8 cellular contexts compared by ENCODE assay signal in the genomic region with DNA sequence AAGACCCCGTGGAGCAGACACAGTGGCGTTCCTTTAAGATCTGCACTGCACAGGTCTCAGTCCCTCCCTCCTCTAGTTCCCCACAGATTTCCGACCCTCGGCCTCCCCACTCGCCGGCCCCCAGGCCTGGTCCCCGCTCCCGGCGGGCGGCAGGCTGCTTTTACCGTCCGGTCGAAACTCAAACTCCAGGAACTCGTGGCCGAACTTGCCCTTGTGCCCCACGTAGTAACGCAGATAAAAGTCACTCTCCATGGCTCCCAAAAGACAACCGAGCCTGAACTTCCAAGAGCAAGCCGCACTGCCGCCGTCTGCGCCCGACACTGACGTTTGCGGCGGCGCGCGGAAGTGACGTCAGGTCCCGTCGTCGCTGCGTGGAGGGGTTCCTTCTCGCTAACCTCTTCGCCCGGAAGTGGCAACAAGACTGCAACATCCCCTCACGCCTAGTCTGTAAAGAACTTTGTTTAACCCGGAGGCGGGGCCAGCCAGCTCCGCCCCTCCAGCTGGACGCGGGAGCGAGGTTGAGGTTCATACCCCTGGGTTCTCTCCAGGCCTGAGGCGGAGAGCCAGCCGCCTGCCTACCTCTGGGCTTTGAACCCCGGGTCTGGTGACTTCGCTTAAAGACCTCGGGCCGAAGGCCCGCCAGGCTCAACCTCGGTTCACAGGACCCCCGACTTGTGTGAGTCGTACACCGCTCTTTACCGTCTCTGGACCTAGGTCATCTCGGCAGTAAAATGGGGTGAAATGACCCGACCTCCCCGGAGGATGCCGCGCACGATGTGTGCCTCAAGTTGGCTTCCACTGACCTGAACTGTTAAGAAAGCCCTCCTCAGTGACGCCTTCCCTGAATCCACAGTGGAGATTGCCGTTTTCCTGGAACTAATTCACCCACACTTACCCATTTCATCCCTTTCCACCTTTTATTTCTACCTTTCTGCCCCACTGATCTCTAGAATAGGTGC. TPM values are rescaled to one million over a fixed set of nuclear protein-coding genes. Genes with fewer than 3 reads are reported as not detected.
DNase-seq lines count a peak whose midpoint lies in the region; ATAC-seq and TF ChIP-seq lines count a peak whose summit lies in the region.

Gene MAGOH (minus strand): TSS at position 322 of the 959 bp plus-strand sequence. CDS start 70 bp downstream, at position 252.

- DNase-seq in GM13977 (ENCODE audit: low spot score): peak; percentile 97
- peak; percentile 96 for DNase-seq in NCI-H1694 (lab: John Stamatoyannopoulos, UW)
- peak; percentile 90 for DNase-seq in amniotic stem cell (lab: John Stamatoyannopoulos, UW)
- DNase-seq in left cardiac atrium: peak; percentile 94
- peak; percentile 90 for DNase-seq in progenitor cell of endocrine pancreas (ENCODE audit: low spot score, unreplicated experiment)
- DNase-seq in ureter (ENCODE audit: low spot score): peak; percentile 95

- H3K4me1 Mint-ChIP-seq in T-helper 1 cell treated with Interleukin-12 subunit alpha and Interleukin-12 subunit beta and Interleukin-4 antibody, amounts not matched to agents 30 μg/mL and 1 μg/mL, for 36 hours (ENCODE audit: low read depth): peaks cover 24% of the 10 kb centered on the region
- H3K4me1 Mint-ChIP-seq in progenitor cell of endocrine pancreas (ENCODE audit: low read depth): peaks cover 14% of the 10 kb centered on the region

- H3K27ac Mint-ChIP-seq in T-helper 1 cell treated with Interleukin-12 subunit alpha and Interleukin-12 subunit beta and Interleukin-4 antibody, amounts not matched to agents 30 μg/mL and 1 μg/mL, for 36 hours: peak within 1 kb of the TSS; percentile 94
- H3K27ac Mint-ChIP-seq in progenitor cell of endocrine pancreas: peak within 1 kb of the TSS; percentile 97

- H3K36me3 Mint-ChIP-seq in T-helper 1 cell treated with Interleukin-12 subunit alpha and Interleukin-12 subunit beta and Interleukin-4 antibody, amounts not matched to agents 30 μg/mL and 1 μg/mL, for 36 hours (ENCODE audit: low read depth): peaks cover 18% of the 10 kb centered on the region
- H3K36me3 Mint-ChIP-seq in progenitor cell of endocrine pancreas (ENCODE audit: insufficient read depth): peaks cover 8% of the 10 kb centered on the region

- in situ Hi-C loops in GM13977 (cut with MboI; ENCODE audit: low pct_unique_long_range_greater_than_20kb, low sequenced_read_pairs, unreplicated experiment): no loop called here

- TF ChIP-seq CTCF in GM13977 (IDR thresholded peaks at IDR 0.05; ENCODE audit: extremely low read depth, insufficient read depth, missing control alignments) (no peak), progenitor cell of endocrine pancreas (IDR thresholded peaks at IDR 0.05; ENCODE audit: unreplicated experiment) (no peak)

- no peaks in the 10 kb centered on the region for H3K27me3 Mint-ChIP-seq in T-helper 1 cell treated with Interleukin-12 subunit alpha and Interleukin-12 subunit beta and Interleukin-4 antibody, amounts not matched to agents 30 μg/mL and 1 μg/mL, for 36 hours (ENCODE audit: low read depth)
- peaks cover 16% of the 10 kb centered on the region for H3K27me3 Mint-ChIP-seq in progenitor cell of endocrine pancreas

- H3K4me3 Mint-ChIP-seq in T-helper 1 cell treated with Interleukin-12 subunit alpha and Interleukin-12 subunit beta and Interleukin-4 antibody, amounts not matched to agents 30 μg/mL and 1 μg/mL, for 36 hours: peak within 1 kb of the TSS; percentile 96
- H3K4me3 Mint-ChIP-seq in progenitor cell of endocrine pancreas (ENCODE audit: low read depth): peak within 1 kb of the TSS; percentile 98

- intact Hi-C loops in left cardiac atrium (cut with DNase I): no loop called here

- ATAC-seq in HG02884 (IDR thresholded peaks at IDR 0.05; ENCODE audit: unreplicated experiment) (peak; percentile 99), left cardiac atrium (peak; percentile 98 to 99)

- H3K9me3 Mint-ChIP-seq in T-helper 1 cell treated with Interleukin-12 subunit alpha and Interleukin-12 subunit beta and Interleukin-4 antibody, amounts not matched to agents 30 μg/mL and 1 μg/mL, for 36 hours: no peaks in the 10 kb centered on the region
- no peaks in the 10 kb centered on the region for H3K9me3 Mint-ChIP-seq in progenitor cell of endocrine pancreas (ENCODE audit: low read depth)

RNA-seq across cellular contexts. Expression of gene MAGOH, which starts in this region (rescaled TPM):
- total RNA-seq in left cardiac atrium: 10 to 100 TPM; 26.1 to 26.4 TPM
- total RNA-seq in progenitor cell of endocrine pancreas: 67.3 and 71.1 TPM in 2 replicates
- 36.0 TPM for total RNA-seq in ureter

Comparison
In these comparisons a context has a peak if more than half of its experiments do, and no peak if none do; other contexts are left out.
1. Peak in every context shown above with its lines: DNase-seq and ATAC-seq.